Comparison of ENCODE assay signal across 35 cellular contexts in genomic region chr5:58362135-58362534, GRCh38.
"Had no signal": no experiment of that assay in that cellular context is flagged by ENCODE, and none has a peak within 500 bp of the region (broad histone marks: within the 10 kb centered on the region; RNA-seq: fewer than 3 reads in every experiment).

No MANE protein-coding gene starts in this region.

- H3K27me3 ChIP-seq: MG63 had no signal

- H3K4me3 ChIP-seq: MG63 had no signal

- H3K36me3 ChIP-seq: MG63 had no signal

- DNase-seq: Karpas-422, Kasumi-1, KBM-7, KG1, MG63, MM.1S, MV-4-11, NCI-H1048, NCI-H1092, NCI-H1092 treated with DMSO at 0.1 percent for 48 hours, NCI-H1105, NCI-H1105 treated with DMSO at 0.1 percent for 48 hours, NCI-H1417, NCI-H1417 treated with DMSO at 0.1 percent for 48 hours, NCI-H1436, NCI-H1436 treated with DMSO at 0.1 percent for 48 hours, NCI-H146, NCI-H1694, NCI-H1694 treated with DMSO at 0.1 percent for 48 hours, NCI-H187, NCI-H187 treated with DMSO at 0.1 percent for 48 hours, NCI-H1930, NCI-H2029, NCI-H2029 treated with DMSO at 0.1 percent for 48 hours, NCI-H2081, NCI-H2081 treated with DMSO at 0.1 percent for 48 hours, NCI-H2107, NCI-H2171, NCI-H2171 treated with DMSO at 0.1 percent for 48 hours, NCI-H2227 treated with DMSO at 0.1 percent for 48 hours, NCI-H226, NCI-H345, NCI-H446, NCI-H446 treated with DMSO at 0.1 percent for 48 hours had no signal

- H3K27ac ChIP-seq: KMS-11 had no signal

- H3K9me3 ChIP-seq: MG63 had no signal
